In the genomic region with DNA sequence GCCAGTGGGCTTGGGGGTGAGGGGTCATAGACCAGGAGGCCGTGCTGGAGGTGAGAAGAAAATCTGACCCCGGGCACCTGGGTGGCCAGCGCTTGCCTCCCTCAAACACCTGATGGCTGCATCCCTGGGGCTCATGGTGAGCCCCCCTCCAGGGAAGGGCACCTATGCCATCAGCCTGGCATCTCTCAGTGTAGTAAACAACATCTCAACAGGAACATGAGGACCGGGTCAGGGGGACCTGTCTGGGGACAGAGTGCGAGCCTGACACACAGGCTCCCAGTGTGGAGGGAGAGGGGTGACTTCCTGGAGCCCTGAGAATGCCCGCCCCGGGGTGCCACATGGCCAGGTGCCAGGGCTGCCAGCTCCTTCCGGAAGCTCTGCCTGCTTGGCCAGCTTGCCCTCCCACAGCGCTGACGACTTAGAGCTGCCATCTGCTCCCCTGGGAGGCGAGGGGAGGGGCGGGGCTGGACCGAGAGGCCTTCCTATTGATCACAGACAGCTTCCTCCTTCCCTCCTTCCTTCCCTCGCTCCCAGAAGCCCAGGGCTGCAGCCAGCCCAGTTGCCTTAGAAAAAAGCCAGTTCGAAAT, we compare ENCODE assay signal across 9 cellular contexts. TPM values are rescaled to one million over a fixed set of nuclear protein-coding genes. Genes with fewer than 3 reads are reported as not detected.
DNase-seq lines count a peak whose midpoint lies in the region; ATAC-seq and TF ChIP-seq lines count a peak whose summit lies in the region.
"Had no signal": no experiment of that assay in that cellular context is flagged by ENCODE, and none has a peak within 500 bp of the region (broad histone marks: within the 10 kb centered on the region; RNA-seq: fewer than 3 reads in every experiment).

No MANE protein-coding gene starts in this region.

- no peaks in the 10 kb centered on the region for H3K27me3 Mint-ChIP-seq in activated T-cell treated with anti-CD3 and anti-CD28 coated beads, Interleukin-2, amount 50 U/mL, for 24 hours
- no peaks in the 10 kb centered on the region for H3K27me3 Mint-ChIP-seq in effector memory CD8-positive, alpha-beta T cell

- peak; percentile 14 for ATAC-seq in effector memory CD8-positive, alpha-beta T cell (replicated peaks)
- ATAC-seq in HG03025 (IDR thresholded peaks at IDR 0.05; ENCODE audit: low FRiP score, unreplicated experiment) = no peak

- H3K36me3 ChIP-seq in stomach = peaks cover 0 to 12% (median 11%) of the 10 kb centered on the region in 4 donors

- peaks cover 36% of the 10 kb centered on the region for H3K36me3 Mint-ChIP-seq in activated T-cell treated with anti-CD3 and anti-CD28 coated beads, Interleukin-2, amount 50 U/mL, for 24 hours (ENCODE audit: low read depth)
- peaks cover 45% of the 10 kb centered on the region for H3K36me3 Mint-ChIP-seq in effector memory CD8-positive, alpha-beta T cell (ENCODE audit: insufficient read depth)

- DNase-seq in activated T-cell treated with anti-CD3 and anti-CD28 coated beads, Interleukin-2, amount 50 U/mL, for 1 hour = peak; percentile 35
- DNase-seq in activated T-cell treated with anti-CD3 and anti-CD28 coated beads, Interleukin-2, amount 50 U/mL, for 24 hours = no peak
- DNase-seq in NCI-H82 treated with DMSO at 0.1 percent for 48 hours (lab: John Stamatoyannopoulos, UW; ENCODE audit: unreplicated experiment) = peak; percentile 55
- no peak for DNase-seq in effector memory CD8-positive, alpha-beta T cell
- DNase-seq in stomach = peak; percentile 85
- DNase-seq in HuH-7.5 (ENCODE audit: low spot score) = no peak
- no peak for DNase-seq in HuH-7 (ENCODE audit: low spot score)
- DNase-seq: AML-193 had no signal

- TF ChIP-seq POLR2A in stomach (IDR thresholded peaks at IDR 0.05) = no peak

- peak overlapping the region; percentile 3 to 48 (median 29) for H3K27ac ChIP-seq in stomach

- intact Hi-C loops in stomach (cut with DNase I; ENCODE audit: low total_unique reads) = no loop called here

- no peaks in the 10 kb centered on the region for H3K9me3 Mint-ChIP-seq in activated T-cell treated with anti-CD3 and anti-CD28 coated beads, Interleukin-2, amount 50 U/mL, for 24 hours
- no peaks in the 10 kb centered on the region for H3K9me3 Mint-ChIP-seq in effector memory CD8-positive, alpha-beta T cell

- WGBS in stomach, 5 donors = 47 to 59% (median 52%) methylated on average over 11 to 15 of the region's 15 CpGs

- H3K4me3 ChIP-seq in stomach = no peak overlapping the region

- no peaks in the 10 kb centered on the region for H3K27me3 ChIP-seq in stomach

- H3K27ac Mint-ChIP-seq in activated T-cell treated with anti-CD3 and anti-CD28 coated beads, Interleukin-2, amount 50 U/mL, for 24 hours = no peak overlapping the region
- H3K27ac Mint-ChIP-seq in effector memory CD8-positive, alpha-beta T cell = no peak overlapping the region

- no peaks in the 10 kb centered on the region for H3K9me3 ChIP-seq in stomach

- peaks cover 16% of the 10 kb centered on the region for H3K4me1 Mint-ChIP-seq in activated T-cell treated with anti-CD3 and anti-CD28 coated beads, Interleukin-2, amount 50 U/mL, for 24 hours (ENCODE audit: low read depth)
- H3K4me1 Mint-ChIP-seq in effector memory CD8-positive, alpha-beta T cell (ENCODE audit: low read depth in 2 of 2) = peaks cover 4% of the 10 kb centered on the region in 2 donors

- TF ChIP-seq EP300 in stomach (IDR thresholded peaks at IDR 0.05) = no peak

- peaks cover 0 to 45% (median 43%) of the 10 kb centered on the region in 4 donors for H3K4me1 ChIP-seq in stomach

- TF ChIP-seq CTCF in stomach (IDR thresholded peaks at IDR 0.05) = no peak

- no peak overlapping the region for H3K4me3 Mint-ChIP-seq in activated T-cell treated with anti-CD3 and anti-CD28 coated beads, Interleukin-2, amount 50 U/mL, for 24 hours
- H3K4me3 Mint-ChIP-seq in effector memory CD8-positive, alpha-beta T cell = no peak overlapping the region

RNA-seq across cellular contexts. Expression of gene STX1A, which starts 12.3 kb away (rescaled TPM):
- 10 to 100 TPM in 2 of 5 donors, 1 to 10 TPM in 2, not detected in 1; 3.9 to 57.2 (median 11.6) TPM for total RNA-seq in stomach
- 1 to 10 TPM; 1.1 to 8.1 (median 4.2) TPM for polyA plus RNA-seq in stomach

RNA-seq across cellular contexts. Expression of gene BUD23, which starts 23.7 kb away (rescaled TPM):
- 10 to 100 TPM; 17.4 to 60.4 (median 34.5) TPM for total RNA-seq in stomach
- polyA plus RNA-seq in stomach = 10 to 100 TPM; 36.7 to 71.9 (median 55.8) TPM

RNA-seq across cellular contexts. Expression of gene DNAJC30, which starts 23.9 kb away (rescaled TPM):
- 10 to 100 TPM in 1 of 5 donors, 1 to 10 TPM in 3, not detected in 1; 1.2 to 11.3 (median 3.2) TPM for total RNA-seq in stomach
- polyA plus RNA-seq in stomach = 1 to 10 TPM; 5.7 to 8.2 (median 8.0) TPM

RNA-seq across cellular contexts. Expression of gene ABHD11, which starts 31.5 kb away (rescaled TPM):
- 100 to 1,000 TPM in 1 of 5 donors, 10 to 100 TPM in 4; 11.6 to 112 (median 13.8) TPM for total RNA-seq in stomach
- 10 to 100 TPM; 19.5 to 27.2 (median 22.9) TPM for polyA plus RNA-seq in stomach

RNA-seq across cellular contexts. Expression of gene VPS37D, which starts 39.5 kb away (rescaled TPM):
- total RNA-seq in stomach = under 1 TPM in 1 of 5 donors, not detected in 4; 0.55 TPM
- polyA plus RNA-seq in stomach = 1 to 10 TPM; 2.2 to 2.4 (median 2.3) TPM

Comparison
In these comparisons a context has a peak if more than half of its experiments do, and no peak if none do; other contexts are left out.
1. DNase-seq: peak in activated T-cell treated with anti-CD3 and anti-CD28 coated beads, Interleukin-2, amount 50 U/mL, for 1 hour (single experiment), NCI-H82 treated with DMSO at 0.1 percent for 48 hours (single experiment) and stomach (single experiment); none in activated T-cell treated with anti-CD3 and anti-CD28 coated beads, Interleukin-2, amount 50 U/mL, for 24 hours (single experiment), effector memory CD8-positive, alpha-beta T cell (0 of 3), HuH-7.5 (single experiment) and HuH-7 (single experiment).